Comparison of ENCODE assay signal across 1 cellular context in genomic region chr5:139273572-139274264, GRCh38.
TF ChIP-seq lines count a peak whose summit lies in the region.

No MANE protein-coding gene starts in this region.

TF ChIP-seq in GM12878, 131 proteins besides CTCF, POLR2A, EP300 and RAD21 (continued from another document):
- TF ChIP-seq ZNF687 (IDR thresholded peaks at IDR 0.05), result peak; percentile 87
- peak; percentile 98 for TF ChIP-seq ZNF384 (IDR thresholded peaks at IDR 0.05; ENCODE audit: borderline replicate concordance, low read depth, low read length)
- TF ChIP-seq ZNF622 (IDR thresholded peaks at IDR 0.05), result no peak
- peak; percentile 40; the same call in 1 of the 2 replicates for TF ChIP-seq ATF2 (IDR thresholded peaks at IDR 0.05; ENCODE audit: low read length)
- TF ChIP-seq MXI1 (IDR thresholded peaks at IDR 0.05; ENCODE audit: low read depth, low read length), result peak; percentile 100
- no peak; the same call in 1 of the 2 replicates for TF ChIP-seq ZSCAN29 (IDR thresholded peaks at IDR 0.05)
- TF ChIP-seq TCF3 (IDR thresholded peaks at IDR 0.05; ENCODE audit: borderline replicate concordance, insufficient read depth, low read depth, low read length), result no peak
TF ChIP-seq in GM12878: peak in this region for 70.
